In genomic region chr5:123795688-123796087, GRCh38 we compare ENCODE assay signal across 15 cellular contexts.
DNase-seq lines count a peak whose midpoint lies in the region; ATAC-seq and TF ChIP-seq lines count a peak whose summit lies in the region.
"Had no signal": no experiment of that assay in that cellular context is flagged by ENCODE, and none has a peak within 500 bp of the region (broad histone marks: within the 10 kb centered on the region; RNA-seq: fewer than 3 reads in every experiment).

No MANE protein-coding gene starts in this region.

- no peak overlapping the region for H2AFZ ChIP-seq in smooth muscle cell (ENCODE audit: low read depth)
- H2AFZ ChIP-seq: GM23248 had no signal

- H3K27me3 ChIP-seq in AG04450 (ENCODE audit: control insufficient read depth, insufficient read depth, low read length) (no peaks in the 10 kb centered on the region), Panc1 (ENCODE audit: control insufficient read depth, insufficient read depth, low read length) (no peaks in the 10 kb centered on the region), SJCRH30 (no peaks in the 10 kb centered on the region), smooth muscle cell (ENCODE audit: low read depth) (no peaks in the 10 kb centered on the region)
- H3K27me3 ChIP-seq: BLaER1 had no signal

- TF ChIP-seq CTCF in AG04450 (IDR thresholded peaks at IDR 0.05; ENCODE audit: low read depth, low read length) (no peak), Panc1 (IDR thresholded peaks at IDR 0.05) (no peak), epithelial cell of esophagus (IDR thresholded peaks at IDR 0.05; ENCODE audit: insufficient read depth, low read depth, low read length, missing control alignments) (no peak), smooth muscle cell (IDR thresholded peaks at IDR 0.05; ENCODE audit: borderline replicate concordance, insufficient read depth, poor library complexity, severe bottlenecking) (no peak)

- H3K79me2 ChIP-seq in smooth muscle cell (ENCODE audit: low read depth): no peaks in the 10 kb centered on the region

- H3K9ac ChIP-seq in smooth muscle cell (ENCODE audit: low read depth): no peak overlapping the region
- H3K9ac ChIP-seq: BLaER1, GM23248 had no signal

- no peaks in the 10 kb centered on the region for H4K20me1 ChIP-seq in smooth muscle cell (ENCODE audit: low read depth)
- H4K20me1 ChIP-seq: BLaER1 had no signal

- H3K4me3 ChIP-seq in AG04450 (ENCODE audit: low read depth, low read length) (no peak overlapping the region), Panc1 (ENCODE audit: low read depth in 2 of 2, low read length in 2 of 2) (no peak overlapping the region), epithelial cell of esophagus (ENCODE audit: low read length) (no peak overlapping the region), SJCRH30 (no peak overlapping the region), smooth muscle cell (no peak overlapping the region)
- H3K4me3 ChIP-seq: BLaER1, GM23248 had no signal

- H3K4me2 ChIP-seq in smooth muscle cell: no peak overlapping the region
- H3K4me2 ChIP-seq: BLaER1 had no signal

- WGBS in smooth muscle cell (ENCODE audit: low lambda C conversion rate): 95% methylated on average over 3 of the region's 3 CpGs

- in situ Hi-C loops in Panc1 (cut with HindIII; ENCODE audit: low pct_unique_long_range_greater_than_20kb, low sequenced_read_pairs): no loop called here

- H3K27ac ChIP-seq in AG04450 (ENCODE audit: low read depth, low read length): no peak overlapping the region
- peak overlapping the region; percentile 5; the same call in 1 of the 2 replicates for H3K27ac ChIP-seq in Panc1 (ENCODE audit: low read length)
- no peak overlapping the region for H3K27ac ChIP-seq in SJCRH30
- H3K27ac ChIP-seq in smooth muscle cell (ENCODE audit: low read depth): no peak overlapping the region
- H3K27ac ChIP-seq: 22Rv1, BLaER1, GM23248 had no signal

- H3K9me3 ChIP-seq in AG04450 (ENCODE audit: control insufficient read depth, insufficient read depth, low read length) (no peaks in the 10 kb centered on the region; the same call in 1 of the 2 replicates), Panc1 (ENCODE audit: control insufficient read depth, insufficient read depth, low read depth, low read length) (peaks cover 3% of the 10 kb centered on the region; the same call in 1 of the 2 replicates), SJCRH30 (replicated peaks) (no peaks in the 10 kb centered on the region), smooth muscle cell (replicated peaks; ENCODE audit: low read depth) (no peaks in the 10 kb centered on the region)

- H3K36me3 ChIP-seq in Panc1 (ENCODE audit: control insufficient read depth, insufficient read depth, low read length): no peaks in the 10 kb centered on the region
- no peaks in the 10 kb centered on the region for H3K36me3 ChIP-seq in SJCRH30
- no peaks in the 10 kb centered on the region for H3K36me3 ChIP-seq in smooth muscle cell (ENCODE audit: low read depth)
- H3K36me3 ChIP-seq: BLaER1 had no signal

- BruUV-seq in Panc1 (replicated peaks; lab: Mats Ljungman, UMichigan): no TSS peak

- intact Hi-C loops in Panc1 (cut with micrococcal nuclease; ENCODE audit: unreplicated experiment): no loop called here

- ATAC-seq in Panc1 (no peak), GM21786 (IDR thresholded peaks at IDR 0.05; ENCODE audit: unreplicated experiment) (no peak)
- ATAC-seq: HepG2 had no signal

- DNase-seq in AG04450 (ENCODE audit: low read depth, low spot score) (peak; percentile 52), Panc1 (ENCODE audit: low read depth, low spot score) (no peak), epithelial cell of esophagus (ENCODE audit: low read depth) (peak; percentile 29), iris pigment epithelial cell (ENCODE audit: low read depth) (peak; percentile 70), SJCRH30 (no peak), NK-92 (lab: John Stamatoyannopoulos, UW; ENCODE audit: unreplicated experiment) (no peak), smooth muscle cell (lab: John Stamatoyannopoulos, UW; ENCODE audit: unreplicated experiment) (no peak)
- DNase-seq: AML-193, DMS53, GM23248, H7 had no signal

- CTCF ChIA-PET in AG04450 (lab: Charles Lee) (no interaction called here), Panc1 (lab: Charles Lee) (no interaction called here)

- H3K4me1 ChIP-seq in Panc1 (ENCODE audit: control insufficient read depth, insufficient read depth, low read length) (no peaks in the 10 kb centered on the region), SJCRH30 (no peaks in the 10 kb centered on the region), smooth muscle cell (ENCODE audit: low read depth) (no peaks in the 10 kb centered on the region)

- POLR2A ChIA-PET in AG04450 (lab: Yijun Ruan, JAX): no interaction called here
- POLR2A ChIA-PET in Panc1 (lab: Charles Lee): no interaction called here

- H3F3A ChIP-seq in smooth muscle cell (ENCODE audit: low read depth): no peaks in the 10 kb centered on the region

Comparison
In these comparisons a context has a peak if more than half of its experiments do, and no peak if none do; other contexts are left out.
1. DNase-seq: peak in AG04450 (single experiment), epithelial cell of esophagus (single experiment) and iris pigment epithelial cell (single experiment); none in Panc1 (single experiment), SJCRH30 (0 of 2), NK-92 (single experiment) and smooth muscle cell (single experiment).